8 cellular contexts compared by ENCODE assay signal in genomic region chrX:72308566-72309296, GRCh38. TPM values are rescaled to one million over a fixed set of nuclear protein-coding genes. Genes with fewer than 3 reads are reported as not detected.
DNase-seq lines count a peak whose midpoint lies in the region; ATAC-seq and TF ChIP-seq lines count a peak whose summit lies in the region.

No MANE protein-coding gene starts in this region.

- CTCF ChIA-PET in HCT116 (lab: Charles Lee): interaction anchor here (2.0 kb wide), 1 partner anchor 11 kb away, joined by 5 read pairs; no protein-coding TSS in a partner anchor

- H3K4me3 ChIP-seq in HCT116 (replicated peaks in 1 of 2; ENCODE audit: low read depth in 1 of 2, low read length in 2 of 2) (peak overlapping the region; percentile 20 to 43), transverse colon (peak overlapping the region in 3 of 4 donors; percentile 11 to 61 (median 12))

- no peaks in the 10 kb centered on the region for H3K9me2 ChIP-seq in HCT116 (ENCODE audit: insufficient read depth)

- BruUV-seq in HCT116 (replicated peaks; lab: Mats Ljungman, UMichigan): no TSS peak

- no peaks in the 10 kb centered on the region for H3K79me2 ChIP-seq in HCT116 (ENCODE audit: insufficient read depth, low read length)

- peaks cover 27 to 42% (median 33%) of the 10 kb centered on the region in 3 donors for H3K4me1 Mint-ChIP-seq in naive B cell

- ATAC-seq in HCT116: peak; percentile 69
- ATAC-seq in naive B cell (ENCODE audit: low read depth in 2 of 2): peak; percentile 12 to 32
- no peak for ATAC-seq in HG03025 (IDR thresholded peaks at IDR 0.05; ENCODE audit: low FRiP score, unreplicated experiment)

- no peak for TF ChIP-seq CTCF in HCT116 (IDR thresholded peaks at IDR 0.05 in 2 of 3, conservative IDR thresholded peaks at IDR 0.05 in 1 of 3; ENCODE audit: borderline replicate concordance in 1 of 3, insufficient read depth in 1 of 3, low read depth in 2 of 3, low read length in 2 of 3)
- TF ChIP-seq CTCF in transverse colon (IDR thresholded peaks at IDR 0.05): no peak

- H3K27ac ChIP-seq in HCT116 (ENCODE audit: low read depth, low read length): no peak overlapping the region
- no peak overlapping the region for H3K27ac ChIP-seq in transverse colon

- POLR2A ChIA-PET in HCT116 (lab: Charles Lee): interaction anchor here (1.1 kb wide), 1 partner anchor 32 kb away, joined by 3 read pairs; the partner anchor contains the start of gene RPS4X

- H3K4me3 Mint-ChIP-seq in naive B cell: peak overlapping the region; percentile 79 to 94 (median 86)

- H3K36me3 Mint-ChIP-seq in naive B cell: no peaks in the 10 kb centered on the region

- TF ChIP-seq RAD21 in HCT116 (IDR thresholded peaks at IDR 0.05; ENCODE audit: low read depth): no peak

- peaks cover 0 to 2% (median 0%) of the 10 kb centered on the region in 7 donors for H3K9me3 Mint-ChIP-seq in naive B cell

- RAD21 ChIA-PET in HCT116 (lab: Charles Lee; ENCODE audit: low non-redundant PET in 1 of 2, low total read pairs in 2 of 2, uncharacterized antibody in 2 of 2, unreplicated experiment in 2 of 2): no interaction called here

- no peaks in the 10 kb centered on the region for H4K20me1 ChIP-seq in HCT116 (ENCODE audit: insufficient read depth)

- peaks cover 26 to 51% (median 35%) of the 10 kb centered on the region in 3 donors for H3K27me3 Mint-ChIP-seq in naive B cell

- in situ Hi-C loops in transverse colon (cut with MboI; ENCODE audit: low pct_ligation_motif_present in 1 of 4, low pct_unique_long_range_greater_than_20kb in 1 of 4, low sequenced_read_pairs in 3 of 4): loop anchor here in 2 of 4 donors (25.0 kb wide), 1 partner anchor 229 kb away; no protein-coding TSS in a partner anchor

- H3K9me3 ChIP-seq in HCT116 (ENCODE audit: control insufficient read depth in 1 of 2, insufficient read depth in 1 of 2, low read depth in 1 of 2, low read length in 2 of 2) (no peaks in the 10 kb centered on the region), transverse colon (no peaks in the 10 kb centered on the region)

- intact Hi-C loops in HCT116 (cut with micrococcal nuclease) (loop anchor here (10.0 kb wide), 1 partner anchor 236 kb away; no protein-coding TSS in a partner anchor), transverse colon (cut with DNase I; ENCODE audit: low total_unique reads) (no loop called here)

- peak; percentile 42 for DNase-seq in CMK (ENCODE audit: low read depth)
- DNase-seq in HCT116 (ENCODE audit: low read depth, low spot score): peak; percentile 34
- DNase-seq in NCI-H226: peak; percentile 39
- peak; percentile 48 for DNase-seq in activated CD8-positive, alpha-beta memory T cell treated with anti-CD3 and anti-CD28 coated beads, Interleukin-2, amount 50 U/mL, for 48 hours
- DNase-seq in fibroblast of peridontal ligament (ENCODE audit: extremely low read depth): peak; percentile 36
- DNase-seq in naive B cell: no peak
- peak; percentile 73 for DNase-seq in transverse colon

- H3K9ac ChIP-seq in HCT116 (ENCODE audit: low read length): no peak overlapping the region

- TF ChIP-seq POLR2A in HCT116 (IDR thresholded peaks at IDR 0.05; ENCODE audit: borderline replicate concordance, extremely low read depth, insufficient read depth, insufficient read length): no peak
- TF ChIP-seq POLR2A in transverse colon (IDR thresholded peaks at IDR 0.05): no peak

- peak overlapping the region in 1 of 6 donors; percentile 94 for H3K27ac Mint-ChIP-seq in naive B cell

- TF ChIP-seq EP300 in transverse colon (IDR thresholded peaks at IDR 0.05; ENCODE audit: low read depth): no peak

- H3K4me2 ChIP-seq in HCT116 (ENCODE audit: low read length): peak overlapping the region; percentile 76

- peaks cover 2 to 22% of the 10 kb centered on the region in 2 experiments; a peak in 3 of 4 replicates for H3K4me1 ChIP-seq in HCT116 (ENCODE audit: control insufficient read depth in 1 of 2, insufficient read depth in 2 of 2, low read length in 2 of 2)
- peaks cover 0 to 36% (median 28%) of the 10 kb centered on the region in 4 donors for H3K4me1 ChIP-seq in transverse colon

- H3K36me3 ChIP-seq in HCT116 (ENCODE audit: control insufficient read depth in 1 of 2, insufficient read depth in 2 of 2, low read length in 2 of 2): no peaks in the 10 kb centered on the region
- no peaks in the 10 kb centered on the region for H3K36me3 ChIP-seq in transverse colon

- WGBS in transverse colon (ENCODE audit: low coverage in 1 of 2), 2 donors: 21% methylated on average over 21 of the region's 24 CpGs; no CpG with 5 or more reads in 1 of the 2 donors

- H3K27me3 ChIP-seq in HCT116 (ENCODE audit: insufficient read depth, low read length) (no peaks in the 10 kb centered on the region; the same call in 1 of the 2 replicates), transverse colon (peaks cover 42% of the 10 kb centered on the region)

- peak overlapping the region; percentile 92 for H2AFZ ChIP-seq in HCT116 (ENCODE audit: low read depth, low read length, poor library complexity, severe bottlenecking)

TF ChIP-seq in HCT116, 20 proteins besides CTCF, POLR2A, EP300 and RAD21:
- TF ChIP-seq ZBTB33 (IDR thresholded peaks at IDR 0.05; ENCODE audit: extremely low read depth, insufficient replicate concordance, low read length): no peak
- no peak for TF ChIP-seq EZH2phosphoT487 (IDR thresholded peaks at IDR 0.05; ENCODE audit: borderline replicate concordance)
- TF ChIP-seq JUND (IDR thresholded peaks at IDR 0.05): peak; percentile 52
- TF ChIP-seq MAX (IDR thresholded peaks at IDR 0.05): peak; percentile 73; the same call in 1 of the 2 replicates
- no peak for TF ChIP-seq EZH2 (IDR thresholded peaks at IDR 0.05)
- no peak for TF ChIP-seq ZNF274 (IDR thresholded peaks at IDR 0.05; ENCODE audit: low read depth, low read length)
- no peak for TF ChIP-seq TCF7L2 (IDR thresholded peaks at IDR 0.05; ENCODE audit: borderline replicate concordance, extremely low read depth, insufficient read depth, insufficient read length)
- TF ChIP-seq ZFX (IDR thresholded peaks at IDR 0.05): no peak
- 0 out of 2 replicates have a peak, but pooled peaks have one; percentile 43 for TF ChIP-seq CBX3 (IDR thresholded peaks at IDR 0.05; ENCODE audit: low read depth)
- no peak for TF ChIP-seq REST (IDR thresholded peaks at IDR 0.05; ENCODE audit: low read depth)
- TF ChIP-seq SP1 (IDR thresholded peaks at IDR 0.05; ENCODE audit: low read depth): peak; percentile 89
- no peak for TF ChIP-seq FOSL1 (IDR thresholded peaks at IDR 0.05; ENCODE audit: low read depth)
- no peak for TF ChIP-seq SIN3A (IDR thresholded peaks at IDR 0.05; ENCODE audit: low read depth)
- TF ChIP-seq CEBPB (IDR thresholded peaks at IDR 0.05; ENCODE audit: low read depth): peak; percentile 79
- no peak for TF ChIP-seq EGR1 (IDR thresholded peaks at IDR 0.05; ENCODE audit: low read depth)
- no peak for TF ChIP-seq ELF1 (IDR thresholded peaks at IDR 0.05; ENCODE audit: borderline replicate concordance, low read depth)

RNA-seq across cellular contexts. Expression of gene CITED1, which starts 3.0 kb away (rescaled TPM):
- total RNA-seq in HCT116 (2021; ENCODE audit: unreplicated experiment): 2.8 TPM
- 0.92 and 1.6 TPM in 2 replicates for polyA plus RNA-seq in HCT116 (2012)
- polyA plus RNA-seq in naive B cell (ENCODE audit: low read depth in 6 of 6): under 1 TPM in 1 of 6 donors, not detected in 5; 0.83 TPM
- total RNA-seq in transverse colon: 10 to 100 TPM in 1 of 4 donors, under 1 TPM in 1, not detected in 2; 0.82 to 24.3 TPM

RNA-seq across cellular contexts. Expression of gene RPS4X, which starts 31.7 kb away (rescaled TPM):
- total RNA-seq in HCT116 (2021; ENCODE audit: unreplicated experiment) (1,125 TPM), transverse colon (100 to 1,000 TPM; 236 to 847 (median 543) TPM)
- 1,648 and 1,992 TPM in 2 replicates for polyA plus RNA-seq in HCT116 (2012)
- polyA plus RNA-seq in naive B cell (ENCODE audit: low read depth in 6 of 6): 100 to 1,000 TPM; 500 to 821 (median 751) TPM
